Comparison of ENCODE assay signal across 9 cellular contexts in the genomic region with DNA sequence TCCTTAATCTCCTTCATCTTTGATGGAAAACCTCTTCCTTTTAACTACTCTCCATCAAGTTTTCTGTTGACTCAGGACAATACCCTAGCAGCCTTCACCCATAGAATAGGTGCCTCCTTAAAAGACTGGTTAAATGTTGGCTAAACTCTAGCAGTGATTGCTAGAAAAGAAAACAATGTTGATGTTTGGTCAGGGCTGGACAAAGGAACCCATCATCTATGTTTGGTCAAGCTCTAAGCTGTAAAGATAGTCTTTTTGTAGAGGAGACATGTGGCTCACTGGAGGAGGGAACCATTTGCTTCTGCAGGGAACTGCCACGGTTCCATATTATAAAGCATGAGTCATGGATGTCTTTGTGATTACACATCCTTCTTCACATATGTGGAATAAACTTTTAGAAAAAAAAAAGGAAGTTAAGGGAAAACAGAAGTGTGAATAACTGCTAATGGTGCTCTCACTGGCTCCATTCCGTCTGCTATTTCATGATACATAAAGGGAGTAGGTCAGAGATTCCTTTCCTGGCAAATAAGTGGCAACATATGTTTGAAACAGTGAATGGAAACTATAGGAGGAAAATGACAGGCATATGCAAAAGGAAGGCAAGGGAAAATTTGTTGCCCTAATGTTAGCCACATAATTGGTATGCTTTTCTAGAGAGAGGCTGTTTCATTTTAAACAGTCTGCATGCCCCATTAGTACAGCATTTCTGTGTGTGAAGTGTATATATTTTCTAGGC.
DNase-seq lines count a peak whose midpoint lies in the region; ATAC-seq, FAIRE-seq and TF ChIP-seq lines count a peak whose summit lies in the region.
"Had no signal": no experiment of that assay in that cellular context is flagged by ENCODE, and none has a peak within 500 bp of the region (broad histone marks: within the 10 kb centered on the region; RNA-seq: fewer than 3 reads in every experiment).

No MANE protein-coding gene starts in this region.

- H3K9me3 Mint-ChIP-seq in naive B cell: no peaks in the 10 kb centered on the region

- H3K4me1 Mint-ChIP-seq in naive B cell: peaks cover 22 to 35% (median 30%) of the 10 kb centered on the region in 3 donors

- H3K27ac Mint-ChIP-seq in naive B cell: peak overlapping the region in 5 of 6 donors; percentile 22 to 57 (median 28)
- H3K27ac Mint-ChIP-seq: activated naive CD8-positive, alpha-beta T cell had no signal

- no peaks in the 10 kb centered on the region for H3K36me3 ChIP-seq in kidney (ENCODE audit: control insufficient read depth in 1 of 2, insufficient read depth in 2 of 2, low read length in 2 of 2)

- H3K4me3 ChIP-seq in NB4 (ENCODE audit: low read depth, low read length) (peak overlapping the region; percentile 27), cardiac fibroblast (replicated peaks in 1 of 2; ENCODE audit: low read depth in 2 of 2, low read length in 2 of 2) (no peak overlapping the region), kidney (ENCODE audit: low read length in 2 of 2) (no peak overlapping the region)

- ATAC-seq in naive B cell (ENCODE audit: low read depth in 2 of 2) (peak; percentile 53 to 68), GM21825 (IDR thresholded peaks at IDR 0.05; ENCODE audit: unreplicated experiment) (no peak), HG03342 (IDR thresholded peaks at IDR 0.05; ENCODE audit: unreplicated experiment) (no peak)

- FAIRE-seq in kidney (lab: Jason Lieb, UNC): no peak

- no peak for TF ChIP-seq CTCF in NB4 (IDR thresholded peaks at IDR 0.05; ENCODE audit: low read depth, low read length)
- TF ChIP-seq CTCF in cardiac fibroblast (IDR thresholded peaks at IDR 0.05; ENCODE audit: low read depth, low read length): no peak
- no peak for TF ChIP-seq CTCF in kidney (IDR thresholded peaks at IDR 0.05; ENCODE audit: borderline replicate concordance, extremely low read depth, insufficient read depth)

- no peak for TF ChIP-seq POLR2A in NB4 (IDR thresholded peaks at IDR 0.05; ENCODE audit: extremely low read depth, insufficient read length)

- intact Hi-C loops in kidney (cut with DNase I): no loop called here

- peak; percentile 96 for DNase-seq in EH (ENCODE audit: low read depth)
- DNase-seq in NB4 (ENCODE audit: low read depth): peak; percentile 83
- peak; percentile 71 to 92 for DNase-seq in cardiac fibroblast (ENCODE audit: low read depth in 2 of 2)
- no peak for DNase-seq in naive B cell
- no peak for DNase-seq in activated T-cell treated with anti-CD3 and anti-CD28 coated beads for 4 hours
- DNase-seq in kidney: no peak

- no peaks in the 10 kb centered on the region for H3K27me3 Mint-ChIP-seq in naive B cell
- H3K27me3 Mint-ChIP-seq: activated naive CD8-positive, alpha-beta T cell had no signal

- no peaks in the 10 kb centered on the region for H3K9me3 ChIP-seq in kidney (ENCODE audit: control insufficient read depth in 1 of 2, low read length in 2 of 2)

- peak overlapping the region in 7 of 8 donors; percentile 1 to 52 (median 23) for H3K4me3 Mint-ChIP-seq in naive B cell
- H3K4me3 Mint-ChIP-seq: activated naive CD8-positive, alpha-beta T cell had no signal

- no peaks in the 10 kb centered on the region for H3K4me1 ChIP-seq in kidney (ENCODE audit: control insufficient read depth in 1 of 2, insufficient read depth in 1 of 2, low read depth in 1 of 2, low read length in 2 of 2)

- no peak overlapping the region for H3K9ac ChIP-seq in kidney (ENCODE audit: low read length in 2 of 2)

- H3K36me3 Mint-ChIP-seq in naive B cell: no peaks in the 10 kb centered on the region

- H3K27ac ChIP-seq in kidney (ENCODE audit: low read depth in 2 of 2, low read length in 2 of 2): no peak overlapping the region

Comparison
In these comparisons a context has a peak if more than half of its experiments do, and no peak if none do; other contexts are left out.
1. DNase-seq: peak in EH (single experiment), NB4 (single experiment) and cardiac fibroblast (2 of 2); none in naive B cell (single experiment), activated T-cell treated with anti-CD3 and anti-CD28 coated beads for 4 hours (single experiment) and kidney (single experiment).
2. ATAC-seq: peak in naive B cell (2 of 2); none in GM21825 (single experiment) and HG03342 (single experiment).